In genomic region chr10:79068562-79069324, GRCh38 we compare ENCODE assay signal across 8 cellular contexts.
DNase-seq lines count a peak whose midpoint lies in the region; ATAC-seq and FAIRE-seq lines count a peak whose summit lies in the region.

Gene ZMIZ1 (plus strand): TSS chr10:79068966. CDS start chr10:79201633, 132,667 bp downstream.

- peak; percentile 40 for DNase-seq in NCI-H2171 (lab: John Stamatoyannopoulos, UW)
- peak; percentile 49 to 70 (median 57) for DNase-seq in activated CD4-positive, CD25-positive, alpha-beta regulatory T cell (lab: John Stamatoyannopoulos, UW)
- peak; percentile 82 for DNase-seq in central memory CD4-positive, alpha-beta T cell
- peak; percentile 78 for DNase-seq in stimulated activated CD4-positive, alpha-beta T cell treated with anti-CD3 and anti-CD28 coated beads, Interleukin-12 subunit alpha, Interleukin-12 subunit beta, amount 100 ng/mL, for 4 hours

- no peaks in the 10 kb centered on the region for H3K27me3 ChIP-seq in ACC112 (ENCODE audit: insufficient read depth, low read length)

- peak within 1 kb of the TSS; percentile 98 for H3K4me3 ChIP-seq in ACC112 (ENCODE audit: low read depth, low read length)

- ATAC-seq in GM18867 (IDR thresholded peaks at IDR 0.05; ENCODE audit: unreplicated experiment) (peak; percentile 65), HG03103 (IDR thresholded peaks at IDR 0.05; ENCODE audit: low read depth, unreplicated experiment) (peak; percentile 44)

- peak; percentile 58 for FAIRE-seq in islet of Langerhans (lab: Jason Lieb, UNC)

- H3K27ac ChIP-seq in ACC112 (ENCODE audit: low read depth, low read length), result peak within 1 kb of the TSS; percentile 74

- no peaks in the 10 kb centered on the region for H3K36me3 ChIP-seq in ACC112 (ENCODE audit: insufficient read depth, low read length)

- H2AFZ ChIP-seq in ACC112 (ENCODE audit: low read length, unreplicated experiment), result peak within 1 kb of the TSS; percentile 31

- peaks cover 22% of the 10 kb centered on the region for H3K4me1 ChIP-seq in ACC112 (ENCODE audit: control insufficient read depth, insufficient read depth, low read length, unreplicated experiment)

- peaks cover 41% of the 10 kb centered on the region for H3K79me2 ChIP-seq in ACC112 (ENCODE audit: control insufficient read depth, insufficient read depth, low read length, unreplicated experiment)

Comparison
In these comparisons a context has a peak if more than half of its experiments do, and no peak if none do; other contexts are left out.
1. Peak in every context shown above with its lines: DNase-seq, ATAC-seq, H3K4me3 ChIP-seq and H3K27ac ChIP-seq.